Comparison of ENCODE assay signal across 25 cellular contexts in the genomic region with DNA sequence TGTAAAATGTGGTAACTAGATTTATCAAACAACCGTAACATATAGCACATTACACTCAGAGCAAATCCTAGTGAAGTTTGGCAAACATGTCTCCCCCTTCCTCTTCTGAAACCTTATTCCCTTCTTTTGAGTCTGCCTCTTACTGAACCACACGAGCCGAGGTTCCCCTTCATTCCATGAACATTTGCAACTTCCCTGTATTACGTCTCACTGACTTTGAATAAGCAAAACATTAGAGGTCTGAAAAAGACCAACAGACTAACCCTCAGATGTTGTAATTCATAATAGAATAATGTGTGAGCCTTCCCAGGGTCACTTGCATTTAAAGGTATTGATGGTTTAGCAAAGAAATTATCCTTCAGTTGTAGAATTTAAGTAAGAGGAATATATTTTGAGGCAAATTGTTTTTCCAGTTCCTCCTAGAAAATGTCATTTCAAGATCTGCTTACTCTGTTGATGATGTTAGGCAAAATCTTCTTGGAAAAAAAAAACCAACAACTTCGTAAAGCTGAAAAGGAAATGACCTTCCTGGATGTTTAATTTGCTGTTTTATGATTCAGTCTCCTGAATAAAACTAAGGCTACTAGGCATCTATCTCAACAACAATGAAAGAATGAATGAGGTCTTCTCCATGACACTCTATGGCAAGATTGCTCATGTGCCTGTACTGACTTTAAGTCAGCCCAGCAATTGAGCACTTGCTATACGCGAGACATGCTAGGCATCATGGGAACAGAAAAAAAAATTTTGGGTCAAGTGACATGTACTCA.
DNase-seq lines count a peak whose midpoint lies in the region; TF ChIP-seq lines count a peak whose summit lies in the region.
"Had no signal": no experiment of that assay in that cellular context is flagged by ENCODE, and none has a peak within 500 bp of the region (broad histone marks: within the 10 kb centered on the region; RNA-seq: fewer than 3 reads in every experiment).

No MANE protein-coding gene starts in this region.

- WGBS in GM23248 (ENCODE audit: low coverage in 1 of 2, low lambda C conversion rate in 2 of 2, missing lambda C conversion rate in 2 of 2), 2 experiments, result 72 to 74% methylated on average over 7 of the region's 7 CpGs
- 70 to 84% (median 79%) methylated on average over 7 of the region's 7 CpGs for WGBS in ovary, 3 donors

- H3K27me3 ChIP-seq in GM23248 (replicated peaks; ENCODE audit: insufficient read depth) (no peaks in the 10 kb centered on the region), SJSA1 (replicated peaks) (no peaks in the 10 kb centered on the region), fibroblast of lung (ENCODE audit: control insufficient read depth, insufficient read depth, low read length) (no peaks in the 10 kb centered on the region), ovary (no peaks in the 10 kb centered on the region)
- H3K27me3 ChIP-seq: hepatocyte, pancreas, right atrium auricular region had no signal

- intact Hi-C loops in ovary (cut with DNase I), result no loop called here

- no peak for TF ChIP-seq CTCF in fibroblast of lung (conservative IDR thresholded peaks at IDR 0.05 in 1 of 2, IDR thresholded peaks at IDR 0.05 in 1 of 2; ENCODE audit: low read depth in 1 of 2, low read length in 2 of 2)
- TF ChIP-seq CTCF in ovary (IDR thresholded peaks at IDR 0.05), result no peak

- H3K27ac ChIP-seq in GM23248 (no peak overlapping the region), SJSA1 (peak overlapping the region; percentile 71), fibroblast of lung (ENCODE audit: insufficient read depth, low read length) (no peak overlapping the region), ovary (no peak overlapping the region)
- H3K27ac ChIP-seq: epithelial cell of prostate, pancreas, right atrium auricular region, thoracic aorta, WERI-Rb-1 had no signal

- no peaks in the 10 kb centered on the region for H3F3A ChIP-seq in GM23248 (ENCODE audit: insufficient read depth)

- H3K4me2 ChIP-seq in GM23248 (ENCODE audit: unreplicated experiment), result no peak overlapping the region
- no peak overlapping the region for H3K4me2 ChIP-seq in fibroblast of lung (ENCODE audit: extremely low read depth, insufficient read depth, low read length)
- H3K4me2 ChIP-seq: hepatocyte had no signal

- H3K9ac ChIP-seq in GM23248, result no peak overlapping the region
- H3K9ac ChIP-seq in fibroblast of lung (ENCODE audit: insufficient read depth, low read length), result no peak overlapping the region

- H3K9me3 ChIP-seq in GM23248 (ENCODE audit: low read depth) (no peaks in the 10 kb centered on the region), SJSA1 (replicated peaks) (no peaks in the 10 kb centered on the region), fibroblast of lung (ENCODE audit: control insufficient read depth, insufficient read depth, low read depth, low read length) (no peaks in the 10 kb centered on the region), ovary (no peaks in the 10 kb centered on the region)
- H3K9me3 ChIP-seq: pancreas, right atrium auricular region, thoracic aorta had no signal

- H3K36me3 ChIP-seq in GM23248 (ENCODE audit: low read depth), result no peaks in the 10 kb centered on the region
- no peaks in the 10 kb centered on the region for H3K36me3 ChIP-seq in SJSA1
- H3K36me3 ChIP-seq in fibroblast of lung (ENCODE audit: control insufficient read depth, insufficient read depth, low read length), result no peaks in the 10 kb centered on the region
- H3K36me3 ChIP-seq in ovary, result no peaks in the 10 kb centered on the region
- H3K36me3 ChIP-seq: pancreas, right atrium auricular region, thoracic aorta, WERI-Rb-1 had no signal

- no peak for TF ChIP-seq EP300 in ovary (IDR thresholded peaks at IDR 0.05)

- peaks cover 8% of the 10 kb centered on the region for H3K4me1 ChIP-seq in GM23248 (ENCODE audit: insufficient read depth)
- peaks cover 26% of the 10 kb centered on the region for H3K4me1 ChIP-seq in SJSA1 (replicated peaks)
- peaks cover 6% of the 10 kb centered on the region for H3K4me1 ChIP-seq in fibroblast of lung (ENCODE audit: control insufficient read depth, extremely low read depth, insufficient read depth, low read length)
- H3K4me1 ChIP-seq in ovary (ENCODE audit: insufficient read depth), result no peaks in the 10 kb centered on the region
- H3K4me1 ChIP-seq: pancreas, right atrium auricular region had no signal

- DNase-seq in GM23248 (no peak), SJSA1 (ENCODE audit: low read depth in 1 of 2, low spot score in 2 of 2) (no peak), fibroblast of lung (ENCODE audit: low read depth in 2 of 2) (peak; percentile 55 to 75), skeletal muscle cell (ENCODE audit: low read depth) (peak; percentile 57), NCI-H1092 (lab: John Stamatoyannopoulos, UW) (no peak), ovary (no peak), DMS53 (lab: John Stamatoyannopoulos, UW) (no peak)
- DNase-seq: activated CD4-positive, alpha-beta T cell treated with anti-CD3 and anti-CD28 coated beads, Interleukin-2, amount 10 ng/mL, durations not matched to agents 24 days and 14 days; activated naive CD4-positive, alpha-beta T cell treated with anti-CD3 and anti-CD28 coated beads, Interleukin-2, amount 10 ng/mL, durations not matched to agents 7 days and 5 days; anterior cingulate cortex; CD4-positive, CD25-positive, alpha-beta regulatory T cell; cerebellar nuclear complex; GDM1; Kasumi-1; naive B cell; NCI-H1048; NCI-H1930; NCI-H2227 treated with DMSO at 0.1 percent for 48 hours; pancreas; stimulated activated naive CD4-positive, alpha-beta T cell treated with Interleukin-2 at 50 U/mL for 16 hours; WERI-Rb-1 had no signal

- H3K79me2 ChIP-seq in GM23248 (ENCODE audit: insufficient read depth) (no peaks in the 10 kb centered on the region), fibroblast of lung (ENCODE audit: control insufficient read depth, insufficient read depth, low read length) (no peaks in the 10 kb centered on the region)
- H3K79me2 ChIP-seq: hepatocyte had no signal

- H4K20me1 ChIP-seq in GM23248 (ENCODE audit: insufficient read depth) (no peaks in the 10 kb centered on the region), fibroblast of lung (ENCODE audit: control insufficient read depth, extremely low read depth, insufficient read depth, low read length) (no peaks in the 10 kb centered on the region)

- in situ Hi-C loops in GM23248 (cut with MboI), result no loop called here

- H3K4me3 ChIP-seq in GM23248, result no peak overlapping the region
- H3K4me3 ChIP-seq in SJSA1, result no peak overlapping the region
- no peak overlapping the region for H3K4me3 ChIP-seq in fibroblast of lung (replicated peaks in 1 of 4; ENCODE audit: control extremely low read depth in 1 of 4, insufficient read depth in 1 of 4, low read depth in 3 of 4, low read length in 4 of 4)
- H3K4me3 ChIP-seq in skeletal muscle cell (ENCODE audit: low read depth, low read length), result no peak overlapping the region
- H3K4me3 ChIP-seq in ovary, result no peak overlapping the region
- H3K4me3 ChIP-seq: hepatocyte, pancreas, right atrium auricular region, thoracic aorta had no signal

- TF ChIP-seq POLR2A in ovary (IDR thresholded peaks at IDR 0.05), result no peak

- peak overlapping the region; percentile 44; the same call in 1 of the 2 replicates for H2AFZ ChIP-seq in GM23248
- no peak overlapping the region for H2AFZ ChIP-seq in fibroblast of lung (ENCODE audit: low read length)

- H3K9me2 ChIP-seq in GM23248 (ENCODE audit: insufficient read depth), result no peaks in the 10 kb centered on the region

Comparison
In these comparisons a context has a peak if more than half of its experiments do, and no peak if none do; other contexts are left out.
1. DNase-seq: peak in fibroblast of lung (2 of 2) and skeletal muscle cell (single experiment); none in GM23248 (single experiment), SJSA1 (0 of 2), NCI-H1092 (single experiment), ovary (0 of 5) and DMS53 (single experiment).